Comparison of ENCODE assay signal across 8 cellular contexts in the genomic region with DNA sequence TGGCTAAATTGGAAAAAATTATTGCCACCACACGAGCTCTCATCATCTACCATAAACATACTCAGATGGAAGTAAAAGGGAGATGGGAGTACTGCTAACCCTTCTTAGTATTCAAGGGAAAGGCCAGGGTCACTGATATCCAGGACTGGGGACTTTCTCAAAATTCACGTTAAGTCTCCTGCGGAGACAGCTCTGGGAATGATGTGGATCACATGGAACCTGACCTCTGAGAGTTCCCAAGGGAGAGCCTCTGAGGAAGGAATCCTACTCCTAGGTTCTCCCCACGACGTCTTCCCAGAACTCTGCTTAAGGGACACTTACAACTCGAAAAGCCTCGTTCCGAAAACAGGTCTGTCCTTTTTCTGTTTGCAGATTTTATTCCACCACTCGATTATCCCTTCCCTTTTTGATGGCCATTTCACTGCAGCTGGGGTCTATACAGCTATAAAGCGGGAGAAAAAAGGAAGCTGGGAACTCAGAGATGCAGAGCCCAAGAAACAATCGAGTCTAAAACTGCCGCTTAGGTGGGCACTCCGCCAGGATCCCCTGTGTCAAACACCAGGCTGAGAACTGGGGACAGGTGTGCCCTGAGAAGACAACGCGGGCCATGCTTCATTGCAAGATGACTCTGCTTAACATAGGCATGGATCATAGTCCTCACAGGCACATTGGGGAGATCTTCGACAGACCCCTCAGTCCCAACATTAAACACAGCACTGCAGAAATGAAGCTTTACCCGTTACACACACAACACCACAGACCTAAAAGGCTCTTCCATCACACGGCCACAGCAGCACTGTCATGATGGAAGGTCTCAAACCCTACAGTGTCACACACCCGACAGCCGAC. TPM values are rescaled to one million over a fixed set of nuclear protein-coding genes. Genes with fewer than 3 reads are reported as not detected.
A peak's percentile ranks its signal among the peaks of the same experiment; 100 is the strongest.
DNase-seq lines count a peak whose midpoint lies in the region; ATAC-seq and TF ChIP-seq lines count a peak whose summit lies in the region.

No MANE protein-coding gene starts in this region.

- H3K36me3 ChIP-seq in OCI-LY7 (ENCODE audit: insufficient read depth, low read length) (peaks cover 48% of the 10 kb centered on the region), mesodermal cell (ENCODE audit: control insufficient read depth, insufficient read depth, low read length) (peaks cover 28% of the 10 kb centered on the region), urinary bladder (ENCODE audit: insufficient read depth) (peaks cover 8% of the 10 kb centered on the region)

- no peaks in the 10 kb centered on the region for H4K20me1 ChIP-seq in OCI-LY7 (ENCODE audit: insufficient read depth, low read length)

- peaks cover 22% of the 10 kb centered on the region for H3K9me3 ChIP-seq in OCI-LY7 (ENCODE audit: low read length)
- peaks cover 30% of the 10 kb centered on the region for H3K9me3 ChIP-seq in mesodermal cell (ENCODE audit: control insufficient read depth, low read length)

- H3K79me2 ChIP-seq in OCI-LY7 (ENCODE audit: insufficient read depth, low read depth, low read length): peaks cover 14% of the 10 kb centered on the region

- peak overlapping the region; percentile 86 for H3K4me2 ChIP-seq in OCI-LY7 (ENCODE audit: low read length)

- DNase-seq in AG04449 (ENCODE audit: low read depth, low spot score): no peak
- DNase-seq in OCI-LY7 (ENCODE audit: low spot score): no peak
- DNase-seq in dorsolateral prefrontal cortex: peak in 7 of 10 donors; percentile 15 to 60 (median 39)
- no peak for DNase-seq in kidney glomerular epithelial cell (lab: John Stamatoyannopoulos, UW)
- DNase-seq in NCI-H2029 treated with DMSO at 0.1 percent for 48 hours (lab: John Stamatoyannopoulos, UW): no peak

- POLR2A ChIA-PET in AG04449 (lab: Yijun Ruan, JAX): no interaction called here
- POLR2A ChIA-PET in OCI-LY7 (lab: Charles Lee): interaction anchor here (2.2 kb wide), 1 partner anchor 472 kb away, joined by 5 read pairs; a partner anchor contains a TSS

- H3K4me3 ChIP-seq in AG04449 (ENCODE audit: low read depth, low read length) (peak overlapping the region; percentile 98), OCI-LY7 (ENCODE audit: low read depth, low read length, poor library complexity, severe bottlenecking) (peak overlapping the region; percentile 80), dorsolateral prefrontal cortex (peak overlapping the region; percentile 63 to 100 (median 93)), mesodermal cell (ENCODE audit: extremely low read depth, insufficient read depth, low read length, poor library complexity, severe bottlenecking) (peak overlapping the region; percentile 75), urinary bladder (ENCODE audit: low read depth, low read length) (peak overlapping the region; percentile 79)

- TF ChIP-seq CTCF in AG04449 (IDR thresholded peaks at IDR 0.05; ENCODE audit: insufficient read depth, low read length, missing control alignments): no peak
- no peak for TF ChIP-seq CTCF in OCI-LY7 (conservative IDR thresholded peaks at IDR 0.05; ENCODE audit: low read length)
- TF ChIP-seq CTCF in dorsolateral prefrontal cortex (IDR thresholded peaks at IDR 0.05 in 54 of 56, conservative IDR thresholded peaks at IDR 0.05 in 2 of 56; ENCODE audit: low read depth in 1 of 56, partially characterized antibody in 56 of 56): no peak

- no peak overlapping the region for H3K27ac ChIP-seq in OCI-LY7 (ENCODE audit: low read depth, low read length, poor library complexity, severe bottlenecking)
- H3K27ac ChIP-seq in dorsolateral prefrontal cortex: peak overlapping the region in 45 of 59 donors; percentile 2 to 87 (median 63)
- H3K27ac ChIP-seq in mesodermal cell (ENCODE audit: low read depth, low read length, severe bottlenecking): no peak overlapping the region
- peak overlapping the region; percentile 31 for H3K27ac ChIP-seq in urinary bladder (ENCODE audit: low read depth)

- peak overlapping the region; percentile 78; the same call in 1 of the 2 replicates for H2AFZ ChIP-seq in OCI-LY7 (ENCODE audit: low read length)

- 45 to 46% methylated on average over 11 to 19 of the region's 20 CpGs for WGBS in mesodermal cell (ENCODE audit: insufficient coverage in 2 of 2), 2 experiments
- WGBS in urinary bladder: 10% methylated on average over 20 of the region's 20 CpGs

- no peaks in the 10 kb centered on the region for H3K9me2 ChIP-seq in OCI-LY7 (ENCODE audit: insufficient read depth, low read length)

- H3K27me3 ChIP-seq in dorsolateral prefrontal cortex: no peaks in the 10 kb centered on the region

- TSS peak; percentile 59 for BruUV-seq in OCI-LY7 (replicated peaks; lab: Mats Ljungman, UMichigan)

- intact Hi-C loops in OCI-LY7 (cut with micrococcal nuclease; ENCODE audit: unreplicated experiment) (loop anchor here (2.0 to 10.0 kb wide), 4 partner anchors 86 to 528 kb away; a partner anchor contains a TSS), dorsolateral prefrontal cortex (cut with DNase I) (loop anchor here (1.0 to 10.0 kb wide), 7 partner anchors 20 to 922 kb away; a partner anchor contains a TSS)

- CTCF ChIA-PET in AG04449 (lab: Yijun Ruan, JAX): interaction anchor here (2.2 kb wide), 1 partner anchor 10 kb away, joined by 6 read pairs; no protein-coding TSS in a partner anchor
- CTCF ChIA-PET in OCI-LY7 (lab: Charles Lee; ENCODE audit: unreplicated experiment): no interaction called here

- ATAC-seq in GM19395 (IDR thresholded peaks at IDR 0.05; ENCODE audit: unreplicated experiment): peak; percentile 56

- peaks cover 12% of the 10 kb centered on the region for H3K4me1 ChIP-seq in OCI-LY7 (ENCODE audit: insufficient read depth, low read length, poor library complexity, severe bottlenecking)
- no peaks in the 10 kb centered on the region for H3K4me1 ChIP-seq in mesodermal cell (ENCODE audit: control insufficient read depth, insufficient read depth, low read length, poor library complexity, severe bottlenecking)
- peaks cover 2% of the 10 kb centered on the region for H3K4me1 ChIP-seq in urinary bladder (ENCODE audit: insufficient read depth)

RNA-seq across cellular contexts. Expression of a gene that starts 0.8 kb away (rescaled TPM):
- 8.3 and 8.4 TPM in 2 replicates for total RNA-seq in OCI-LY7 (2014; rRNA removed; shearing (Covaris generic))
- total RNA-seq in OCI-LY7 (2022): 8.6 and 12.9 TPM in 2 replicates
- total RNA-seq in dorsolateral prefrontal cortex: 10 to 100 TPM in 41 of 120 experiments, 1 to 10 TPM in 79; 5.6 to 15.0 (median 8.9) TPM
- polyA plus RNA-seq in mesodermal cell (2013, experiment 1 of 2): 10.1 TPM
- polyA plus RNA-seq in mesodermal cell (2013, experiment 2 of 2): 9.3 TPM
- total RNA-seq in urinary bladder: 22.9 TPM
- polyA plus RNA-seq in urinary bladder: 5.2 TPM

RNA-seq across cellular contexts. Expression of a gene that starts 20.0 kb away (rescaled TPM):
- total RNA-seq in OCI-LY7 (2014; rRNA removed; shearing (Covaris generic)): 4.8 and 9.7 TPM in 2 replicates
- total RNA-seq in OCI-LY7 (2022): 7.8 and 7.9 TPM in 2 replicates
- total RNA-seq in dorsolateral prefrontal cortex: 10 to 100 TPM; 10.7 to 26.9 (median 17.8) TPM
- 7.1 TPM for polyA plus RNA-seq in mesodermal cell (2013, experiment 1 of 2)
- polyA plus RNA-seq in mesodermal cell (2013, experiment 2 of 2): 6.1 TPM
- total RNA-seq in urinary bladder: 19.9 TPM
- polyA plus RNA-seq in urinary bladder: 4.7 TPM

Comparison
In these comparisons a context has a peak if more than half of its experiments do, and no peak if none do; other contexts are left out.
1. DNase-seq: peak in dorsolateral prefrontal cortex (7 of 10); none in AG04449 (single experiment), OCI-LY7 (single experiment), kidney glomerular epithelial cell (single experiment) and NCI-H2029 treated with DMSO at 0.1 percent for 48 hours (single experiment).
2. H3K27ac ChIP-seq: peak in dorsolateral prefrontal cortex (45 of 59) and urinary bladder (single experiment); none in OCI-LY7 (single experiment) and mesodermal cell (single experiment).
3. Peak in every context shown above with its lines, with median percentiles within 50 percentile points of each other: H3K4me3 ChIP-seq.